ENCODE assay signal across 28 cellular contexts in the genomic region with DNA sequence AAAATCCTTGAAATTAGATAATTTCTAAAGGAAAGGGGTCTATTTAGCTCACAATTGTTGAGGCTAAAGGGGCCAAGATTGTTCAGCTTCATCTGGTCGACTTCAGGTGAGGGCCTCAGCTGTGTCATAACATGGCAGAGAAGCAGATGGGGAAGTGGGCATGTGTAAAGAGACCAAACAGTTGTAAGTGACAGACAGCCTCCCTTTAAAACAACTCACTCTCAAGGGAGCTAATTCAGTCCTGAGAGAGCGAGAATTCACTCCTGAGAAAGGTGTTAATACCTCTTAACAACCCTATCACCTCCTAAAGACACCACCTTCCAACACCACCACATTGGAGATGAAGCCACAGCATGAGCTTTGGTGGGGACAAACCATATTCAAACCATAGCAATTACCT.
"Had no signal": no experiment of that assay in that cellular context is flagged by ENCODE, and none has a peak within 500 bp of the region (broad histone marks: within the 10 kb centered on the region; RNA-seq: fewer than 3 reads in every experiment).

No MANE protein-coding gene starts in this region.

- DNase-seq: activated CD4-positive, alpha-beta memory T cell treated with anti-CD3 and anti-CD28 coated beads, Interleukin-2, amount 10 ng/mL, durations not matched to agents 7 days and 5 days; activated CD4-positive, alpha-beta T cell treated with anti-CD3 and anti-CD28 coated beads for 1 hour; activated CD4-positive, alpha-beta T cell treated with anti-CD3 and anti-CD28 coated beads, Interleukin-2, amount 10 ng/mL, durations not matched to agents 7 days and 5 days; activated CD8-positive, alpha-beta memory T cell treated with anti-CD3 and anti-CD28 coated beads, Interleukin-2, amount 10 ng/mL, durations not matched to agents 7 days and 5 days; activated effector memory CD4-positive, alpha-beta T cell treated with Interleukin-2 at 50 U/mL for 16 hours; activated naive CD4-positive, alpha-beta T cell treated with Interleukin-2 at 50 U/mL for 16 hours; aorta; body of pancreas; cortex of kidney; foreskin fibroblast; heart left ventricle; hypothalamus; immature natural killer cell; kidney; left colon; mammary epithelial cell; naive B cell; nephron progenitor cell; ovary; right lobe of liver; stimulated activated CD4-positive, alpha-beta T cell treated with anti-CD3 and anti-CD28 coated beads, Interleukin-2, amount 100 ng/mL, for 48 hours; stimulated activated naive CD8-positive, alpha-beta T cell treated with anti-CD3 and anti-CD28 coated beads, Interleukin-15, amount 100 ng/mL, for 72 hours; T-helper 9 cell; thyroid gland had no signal

- H3K4me1 Mint-ChIP-seq: activated CD8-positive, alpha-beta memory T cell treated with anti-CD3 and anti-CD28 coated beads, Interleukin-2, amount 10 ng/mL, durations not matched to agents 7 days and 5 days had no signal

- H3K4me3 Mint-ChIP-seq: activated CD4-positive, alpha-beta memory T cell treated with anti-CD3 and anti-CD28 coated beads, Interleukin-2, amount 10 ng/mL, durations not matched to agents 7 days and 5 days; activated CD4-positive, alpha-beta T cell treated with anti-CD3 and anti-CD28 coated beads, Interleukin-2, amount 10 ng/mL, durations not matched to agents 7 days and 5 days; activated CD8-positive, alpha-beta memory T cell treated with anti-CD3 and anti-CD28 coated beads, Interleukin-2, amount 10 ng/mL, durations not matched to agents 7 days and 5 days; activated naive CD8-positive, alpha-beta T cell; immature natural killer cell; mesothelial cell of epicardium; naive B cell; nephron progenitor cell; stimulated activated naive CD8-positive, alpha-beta T cell treated with anti-CD3 and anti-CD28 coated beads, Interleukin-15, amount 100 ng/mL, for 72 hours; WTC11 had no signal

- H3K9me3 Mint-ChIP-seq: activated CD4-positive, alpha-beta memory T cell treated with anti-CD3 and anti-CD28 coated beads, Interleukin-2, amount 10 ng/mL, durations not matched to agents 7 days and 5 days; activated CD4-positive, alpha-beta T cell treated with anti-CD3 and anti-CD28 coated beads, Interleukin-2, amount 10 ng/mL, durations not matched to agents 7 days and 5 days; immature natural killer cell; mesothelial cell of epicardium; naive B cell; nephron progenitor cell; stimulated activated naive CD8-positive, alpha-beta T cell treated with anti-CD3 and anti-CD28 coated beads, Interleukin-15, amount 100 ng/mL, for 72 hours; WTC11 had no signal

- H3K27me3 Mint-ChIP-seq: activated CD4-positive, alpha-beta memory T cell treated with anti-CD3 and anti-CD28 coated beads, Interleukin-2, amount 10 ng/mL, durations not matched to agents 7 days and 5 days; activated CD4-positive, alpha-beta T cell treated with anti-CD3 and anti-CD28 coated beads, Interleukin-2, amount 10 ng/mL, durations not matched to agents 7 days and 5 days; activated CD8-positive, alpha-beta memory T cell treated with anti-CD3 and anti-CD28 coated beads, Interleukin-2, amount 10 ng/mL, durations not matched to agents 7 days and 5 days; activated naive CD8-positive, alpha-beta T cell; naive B cell; progenitor cell of endocrine pancreas; stimulated activated naive CD8-positive, alpha-beta T cell treated with anti-CD3 and anti-CD28 coated beads, Interleukin-15, amount 100 ng/mL, for 72 hours had no signal

- H3K27ac Mint-ChIP-seq: activated CD4-positive, alpha-beta memory T cell treated with anti-CD3 and anti-CD28 coated beads, Interleukin-2, amount 10 ng/mL, durations not matched to agents 7 days and 5 days; activated CD4-positive, alpha-beta T cell treated with anti-CD3 and anti-CD28 coated beads, Interleukin-2, amount 10 ng/mL, durations not matched to agents 7 days and 5 days; activated CD8-positive, alpha-beta memory T cell treated with anti-CD3 and anti-CD28 coated beads, Interleukin-2, amount 10 ng/mL, durations not matched to agents 7 days and 5 days; mesothelial cell of epicardium; nephron progenitor cell; progenitor cell of endocrine pancreas; WTC11 had no signal

- ATAC-seq: activated CD8-positive, alpha-beta memory T cell treated with anti-CD3 and anti-CD28 coated beads, Interleukin-2, amount 10 ng/mL, durations not matched to agents 7 days and 5 days; body of pancreas; heart left ventricle; left colon; right lobe of liver; stimulated activated naive CD8-positive, alpha-beta T cell treated with anti-CD3 and anti-CD28 coated beads, Interleukin-15, amount 100 ng/mL, for 72 hours; WTC11 had no signal
